18 cellular contexts compared by ENCODE assay signal in genomic region chr9:132791699-132792240, GRCh38.
DNase-seq lines count a peak whose midpoint lies in the region; ATAC-seq, FAIRE-seq and TF ChIP-seq lines count a peak whose summit lies in the region.
"Had no signal": no experiment of that assay in that cellular context is flagged by ENCODE, and none has a peak within 500 bp of the region (broad histone marks: within the 10 kb centered on the region; RNA-seq: fewer than 3 reads in every experiment).

No MANE protein-coding gene starts in this region.

- intact Hi-C loops in GM12878 (cut with micrococcal nuclease; ENCODE audit: unreplicated experiment), result no loop called here

- RAD21 ChIA-PET in GM12878 (lab: Charles Lee; ENCODE audit: unreplicated experiment), result no interaction called here

- no peak overlapping the region for H3K27ac ChIP-seq in GM12878 (ENCODE audit: control insufficient read depth, insufficient read depth)
- H3K27ac ChIP-seq: BLaER1 treated with 17β-estradiol and CSF1 and Interleukin-3, amounts not matched to agents 10 nM and 100 nM had no signal

- no peaks in the 10 kb centered on the region for H3K36me3 Mint-ChIP-seq in activated CD8-positive, alpha-beta memory T cell treated with anti-CD3 and anti-CD28 coated beads, Interleukin-2, amount 10 ng/mL, durations not matched to agents 7 days and 5 days
- H3K36me3 Mint-ChIP-seq in type B pancreatic cell, result no peaks in the 10 kb centered on the region
- H3K36me3 Mint-ChIP-seq: CD4-positive, CD25-positive, alpha-beta regulatory T cell had no signal

- TF ChIP-seq EP300 in GM12878 (IDR thresholded peaks at IDR 0.05; ENCODE audit: borderline replicate concordance in 1 of 2, control insufficient read depth in 1 of 2, low read depth in 2 of 2, low read length in 2 of 2), result no peak

- no peak for TF ChIP-seq RAD21 in GM12878 (IDR thresholded peaks at IDR 0.05; ENCODE audit: insufficient read depth, low read depth, low read length)

- peak; percentile 37 for DNase-seq in activated CD8-positive, alpha-beta memory T cell treated with anti-CD3 and anti-CD28 coated beads, Interleukin-2, amount 10 ng/mL, durations not matched to agents 7 days and 5 days
- no peak for DNase-seq in activated CD8-positive, alpha-beta memory T cell treated with anti-CD3 and anti-CD28 coated beads, Interleukin-2, amount 50 U/mL, for 48 hours
- DNase-seq in GM12878 (ENCODE audit: low read depth, low spot score) (no peak), mesenteric fat pad (ENCODE audit: low spot score) (peak; percentile 49), type B pancreatic cell (ENCODE audit: extremely low spot score, unreplicated experiment) (peak; percentile 50)
- DNase-seq: ACHN; Calu3; CD4-positive, CD25-positive, alpha-beta regulatory T cell; DMS 273 treated with DMSO at 0.1 percent for 48 hours; HCEC 1CT; HFFc6 had no signal

- H4K20me1 ChIP-seq in GM12878 (ENCODE audit: control insufficient read depth, insufficient read depth), result no peaks in the 10 kb centered on the region
- H4K20me1 ChIP-seq: BLaER1 treated with 17β-estradiol and CSF1 and Interleukin-3, amounts not matched to agents 10 nM and 100 nM had no signal

- H3K4me3 Mint-ChIP-seq in activated CD8-positive, alpha-beta memory T cell treated with anti-CD3 and anti-CD28 coated beads, Interleukin-2, amount 10 ng/mL, durations not matched to agents 7 days and 5 days, result no peak overlapping the region
- H3K4me3 Mint-ChIP-seq in type B pancreatic cell, result no peak overlapping the region
- H3K4me3 Mint-ChIP-seq: CD4-positive, CD25-positive, alpha-beta regulatory T cell; HFFc6 had no signal

- 53% methylated on average over 5 of the region's 5 CpGs for WGBS in GM12878 (ENCODE audit: insufficient coverage, insufficient replicate concordance, low lambda C conversion rate, missing lambda C conversion rate)

- in situ Hi-C loops in GM12878 (cut with MboI), result no loop called here

- H3K4me3 ChIP-seq in GM12878, result no peak overlapping the region
- H3K4me3 ChIP-seq: BLaER1 treated with 17β-estradiol and CSF1 and Interleukin-3, amounts not matched to agents 10 nM and 100 nM had no signal

- SMC1A ChIA-PET in GM12878 (lab: Charles Lee; ENCODE audit: uncharacterized antibody, unreplicated experiment), result no interaction called here

- no peak overlapping the region for H3K4me2 ChIP-seq in GM12878 (ENCODE audit: control insufficient read depth, insufficient read depth)
- H3K4me2 ChIP-seq: BLaER1 treated with 17β-estradiol and CSF1 and Interleukin-3, amounts not matched to agents 10 nM and 100 nM had no signal

- BruUV-seq in GM12878 (replicated peaks; lab: Mats Ljungman, UMichigan), result no TSS peak

- no peaks in the 10 kb centered on the region for H3K36me3 ChIP-seq in GM12878 (ENCODE audit: control insufficient read depth in 2 of 2, insufficient read depth in 2 of 2, low read length in 1 of 2)
- H3K36me3 ChIP-seq: BLaER1 treated with 17β-estradiol and CSF1 and Interleukin-3, amounts not matched to agents 10 nM and 100 nM had no signal

- H3K27me3 Mint-ChIP-seq in activated CD8-positive, alpha-beta memory T cell treated with anti-CD3 and anti-CD28 coated beads, Interleukin-2, amount 10 ng/mL, durations not matched to agents 7 days and 5 days, result peaks cover 53% of the 10 kb centered on the region
- peaks cover 24% of the 10 kb centered on the region for H3K27me3 Mint-ChIP-seq in type B pancreatic cell

- no peak for TF ChIP-seq CTCF in GM12878 (IDR thresholded peaks at IDR 0.05 in 2 of 3, conservative IDR thresholded peaks at IDR 0.05 in 1 of 3; ENCODE audit: control insufficient read depth in 2 of 3, extremely low read depth in 1 of 3, insufficient read depth in 1 of 3, low read depth in 3 of 3, low read length in 3 of 3)
- no peak for TF ChIP-seq CTCF in type B pancreatic cell (conservative IDR thresholded peaks at IDR 0.05)

- H2AFZ ChIP-seq in GM12878 (ENCODE audit: control insufficient read depth, low read depth, low read length), result no peak overlapping the region

- no peak overlapping the region for H3K27ac Mint-ChIP-seq in activated CD8-positive, alpha-beta memory T cell treated with anti-CD3 and anti-CD28 coated beads, Interleukin-2, amount 10 ng/mL, durations not matched to agents 7 days and 5 days
- no peak overlapping the region for H3K27ac Mint-ChIP-seq in type B pancreatic cell
- H3K27ac Mint-ChIP-seq: CD4-positive, CD25-positive, alpha-beta regulatory T cell; HFFc6 had no signal

- CTCF ChIA-PET in activated CD8-positive, alpha-beta memory T cell treated with anti-CD3 and anti-CD28 coated beads, Interleukin-2, amount 10 ng/mL, durations not matched to agents 7 days and 5 days (lab: Charles Lee), result no interaction called here
- CTCF ChIA-PET in GM12878 (lab: Yijun Ruan, JAX), result interaction anchor here (0.9 to 1.0 kb wide), 2 partner anchors 11 to 380 kb away, joined by 3 to 4 read pairs; no protein-coding TSS in a partner anchor

- H3K4me1 ChIP-seq in GM12878 (ENCODE audit: control insufficient read depth, insufficient read depth, low read length), result no peaks in the 10 kb centered on the region

- no peaks in the 10 kb centered on the region for H3K9me3 ChIP-seq in GM12878 (replicated peaks; ENCODE audit: control insufficient read depth, insufficient read depth, low read length)

- FAIRE-seq in GM12878 (lab: Jason Lieb, UNC), result no peak
- FAIRE-seq: GM18507, HepG2, HTR-8/SVneo had no signal

- no peaks in the 10 kb centered on the region; a peak in 2 of 4 replicates for H3K27me3 ChIP-seq in GM12878 (replicated peaks in 1 of 2; ENCODE audit: control insufficient read depth in 2 of 2, insufficient read depth in 2 of 2, low read length in 1 of 2)
- H3K27me3 ChIP-seq: BLaER1 treated with 17β-estradiol and CSF1 and Interleukin-3, amounts not matched to agents 10 nM and 100 nM had no signal

- no peak for ATAC-seq in activated CD8-positive, alpha-beta memory T cell treated with anti-CD3 and anti-CD28 coated beads, Interleukin-2, amount 10 ng/mL, durations not matched to agents 7 days and 5 days
- ATAC-seq in GM12878 (no peak), GM21576 (IDR thresholded peaks at IDR 0.05; ENCODE audit: unreplicated experiment) (no peak), HG03139 (IDR thresholded peaks at IDR 0.05; ENCODE audit: unreplicated experiment) (no peak), GM18519 (IDR thresholded peaks at IDR 0.05; ENCODE audit: low FRiP score, unreplicated experiment) (no peak)
- ATAC-seq: HepG2 had no signal

- POLR2A ChIA-PET in GM12878 (lab: Charles Lee), result no interaction called here

- H3K4me1 Mint-ChIP-seq in activated CD8-positive, alpha-beta memory T cell treated with anti-CD3 and anti-CD28 coated beads, Interleukin-2, amount 10 ng/mL, durations not matched to agents 7 days and 5 days, result peaks cover 6% of the 10 kb centered on the region
- no peaks in the 10 kb centered on the region for H3K4me1 Mint-ChIP-seq in type B pancreatic cell (ENCODE audit: unreplicated experiment)
- H3K4me1 Mint-ChIP-seq: CD4-positive, CD25-positive, alpha-beta regulatory T cell had no signal

- no peak overlapping the region for H3K9ac ChIP-seq in GM12878 (ENCODE audit: control insufficient read depth, insufficient read depth, low read length)
- H3K9ac ChIP-seq: BLaER1 treated with 17β-estradiol and CSF1 and Interleukin-3, amounts not matched to agents 10 nM and 100 nM had no signal

- H3K9me3 Mint-ChIP-seq in activated CD8-positive, alpha-beta memory T cell treated with anti-CD3 and anti-CD28 coated beads, Interleukin-2, amount 10 ng/mL, durations not matched to agents 7 days and 5 days (ENCODE audit: low read depth), result no peaks in the 10 kb centered on the region
- H3K9me3 Mint-ChIP-seq in type B pancreatic cell, result peaks cover 7% of the 10 kb centered on the region

- no peaks in the 10 kb centered on the region for H3K79me2 ChIP-seq in GM12878 (ENCODE audit: control insufficient read depth, insufficient read depth, low read length)

- TF ChIP-seq POLR2A in GM12878 (IDR thresholded peaks at IDR 0.05; ENCODE audit: low read depth, low read length), result no peak

TF ChIP-seq in GM12878, 131 proteins besides CTCF, POLR2A, EP300 and RAD21:
- TF ChIP-seq SPI1 (IDR thresholded peaks at IDR 0.05; ENCODE audit: borderline replicate concordance, insufficient read depth, low read depth, low read length) (peak; percentile 33; the same call in 1 of the 2 replicates), BCL3 (IDR thresholded peaks at IDR 0.05; ENCODE audit: borderline replicate concordance, insufficient read depth, low read depth, low read length, poor library complexity, severe bottlenecking) (no peak)

Comparison
In these comparisons a context has a peak if more than half of its experiments do, and no peak if none do; other contexts are left out.
1. DNase-seq: peak in activated CD8-positive, alpha-beta memory T cell treated with anti-CD3 and anti-CD28 coated beads, Interleukin-2, amount 10 ng/mL, durations not matched to agents 7 days and 5 days (single experiment), mesenteric fat pad (single experiment) and type B pancreatic cell (single experiment); none in activated CD8-positive, alpha-beta memory T cell treated with anti-CD3 and anti-CD28 coated beads, Interleukin-2, amount 50 U/mL, for 48 hours (single experiment) and GM12878 (single experiment).